21 cellular contexts compared by ENCODE assay signal in the genomic region with DNA sequence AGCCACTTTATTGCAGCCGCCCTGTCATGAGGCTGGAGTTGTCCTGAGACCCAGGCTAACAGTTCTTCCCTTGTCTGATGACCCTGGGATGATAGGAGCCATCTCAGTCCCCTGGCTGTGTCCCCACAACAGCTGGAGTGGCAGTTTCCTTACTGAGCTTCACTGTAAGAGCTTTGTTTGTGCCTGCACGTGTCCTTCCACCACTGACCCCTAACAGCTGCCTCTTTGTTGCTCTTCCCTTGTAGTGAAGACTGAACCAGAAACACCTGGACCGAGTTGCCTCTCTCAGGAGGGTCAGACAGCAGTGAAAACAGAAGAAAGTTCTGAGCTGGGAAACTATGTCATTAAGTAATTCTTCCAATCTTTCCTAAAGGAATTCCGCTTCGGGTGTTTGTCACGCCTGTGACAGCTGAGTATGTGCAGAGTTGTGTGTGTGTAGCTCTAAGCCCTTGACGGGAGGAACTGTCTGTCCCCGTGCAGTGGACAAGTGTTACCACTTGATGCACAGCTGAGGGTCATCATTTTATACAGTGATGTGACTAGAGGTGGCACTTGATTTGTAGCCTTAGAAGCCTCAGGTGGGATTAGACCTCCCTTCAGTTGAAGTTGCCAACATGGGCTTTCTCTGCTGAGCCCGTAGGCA. TPM values are rescaled to one million over a fixed set of nuclear protein-coding genes. Genes with fewer than 3 reads are reported as not detected.
A peak's percentile ranks its signal among the peaks of the same experiment; 100 is the strongest.
DNase-seq lines count a peak whose midpoint lies in the region; ATAC-seq and TF ChIP-seq lines count a peak whose summit lies in the region.
"Had no signal": no experiment of that assay in that cellular context is flagged by ENCODE, and none has a peak within 500 bp of the region (broad histone marks: within the 10 kb centered on the region; RNA-seq: fewer than 3 reads in every experiment).

No MANE protein-coding gene starts in this region.

- no peak overlapping the region for H3K27ac Mint-ChIP-seq in Caco-2 (ENCODE audit: unreplicated experiment)
- H3K27ac Mint-ChIP-seq: activated naive CD4-positive, alpha-beta T cell treated with anti-CD3 and anti-CD28 coated beads, Interleukin-2, amount 10 ng/mL, durations not matched to agents 7 days and 5 days; activated T-cell treated with anti-CD3 and anti-CD28 coated beads, Interleukin-2, amount 50 U/mL, for 72 hours; CD4-positive, alpha-beta T cell; stimulated activated memory B cell treated with anti-CD40 and anti-IgM and Interleukin-4, amounts not matched to agents 10 μg/mL and 1 μg/mL and 100 μg/mL, for 72 hours had no signal

- H3K27me3 Mint-ChIP-seq in Caco-2 (ENCODE audit: insufficient read depth, unreplicated experiment) = no peaks in the 10 kb centered on the region
- H3K27me3 Mint-ChIP-seq: activated naive CD4-positive, alpha-beta T cell treated with anti-CD3 and anti-CD28 coated beads, Interleukin-2, amount 10 ng/mL, durations not matched to agents 7 days and 5 days; CD4-positive, alpha-beta T cell; stimulated activated memory B cell treated with anti-CD40 and anti-IgM and Interleukin-4, amounts not matched to agents 10 μg/mL and 1 μg/mL and 100 μg/mL, for 72 hours had no signal

- H3K9me3 Mint-ChIP-seq in Caco-2 (ENCODE audit: unreplicated experiment) = no peaks in the 10 kb centered on the region
- H3K9me3 Mint-ChIP-seq: activated naive CD4-positive, alpha-beta T cell treated with anti-CD3 and anti-CD28 coated beads, Interleukin-2, amount 10 ng/mL, durations not matched to agents 7 days and 5 days; activated T-cell treated with anti-CD3 and anti-CD28 coated beads, Interleukin-2, amount 50 U/mL, for 72 hours; CD4-positive, alpha-beta T cell; stimulated activated memory B cell treated with anti-CD40 and anti-IgM and Interleukin-4, amounts not matched to agents 10 μg/mL and 1 μg/mL and 100 μg/mL, for 72 hours had no signal

- ATAC-seq in HG03097 (IDR thresholded peaks at IDR 0.05; ENCODE audit: low FRiP score, unreplicated experiment) (no peak), GM18909 (IDR thresholded peaks at IDR 0.05; ENCODE audit: poor library complexity, unreplicated experiment) (no peak)
- ATAC-seq: activated T-cell treated with anti-CD3 and anti-CD28 coated beads, Interleukin-2, amount 50 U/mL, for 72 hours; pancreas; stimulated activated memory B cell treated with anti-CD40 and anti-IgM and Interleukin-4, amounts not matched to agents 10 μg/mL and 1 μg/mL and 100 μg/mL, for 72 hours had no signal

- peak overlapping the region; percentile 30 for H3K27ac ChIP-seq in cardiac muscle cell
- H3K27ac ChIP-seq: ascending aorta, epithelial cell of prostate, pancreas had no signal

- no peak overlapping the region for H3K4me3 ChIP-seq in cardiac muscle cell
- H3K4me3 ChIP-seq in Caco-2 (ENCODE audit: low read depth, low read length) = no peak overlapping the region
- H3K4me3 ChIP-seq: ascending aorta, pancreas had no signal

- H3K4me1 ChIP-seq in cardiac muscle cell (ENCODE audit: low read depth) (no peaks in the 10 kb centered on the region), Caco-2 (no peaks in the 10 kb centered on the region)
- H3K4me1 ChIP-seq: ascending aorta, pancreas had no signal

- CTCF ChIA-PET in Caco-2 (lab: Charles Lee) = no interaction called here

- H3K9me3 ChIP-seq in cardiac muscle cell (ENCODE audit: low read depth) (no peaks in the 10 kb centered on the region), Caco-2 (no peaks in the 10 kb centered on the region)
- H3K9me3 ChIP-seq: ascending aorta, pancreas had no signal

- H3K36me3 ChIP-seq in cardiac muscle cell = peaks cover 67% of the 10 kb centered on the region
- peaks cover 6% of the 10 kb centered on the region for H3K36me3 ChIP-seq in Caco-2 (ENCODE audit: control insufficient read depth, insufficient read depth, low read length)

- H3K27me3 ChIP-seq in cardiac muscle cell = no peaks in the 10 kb centered on the region
- no peaks in the 10 kb centered on the region for H3K27me3 ChIP-seq in Caco-2 (replicated peaks; ENCODE audit: control insufficient read depth, insufficient read depth, low read length)
- H3K27me3 ChIP-seq: ascending aorta, pancreas had no signal

- H3K4me3 Mint-ChIP-seq in Caco-2 (ENCODE audit: unreplicated experiment) = no peak overlapping the region
- H3K4me3 Mint-ChIP-seq: activated naive CD4-positive, alpha-beta T cell treated with anti-CD3 and anti-CD28 coated beads, Interleukin-2, amount 10 ng/mL, durations not matched to agents 7 days and 5 days; activated T-cell treated with anti-CD3 and anti-CD28 coated beads, Interleukin-2, amount 50 U/mL, for 72 hours; CD4-positive, alpha-beta T cell; stimulated activated memory B cell treated with anti-CD40 and anti-IgM and Interleukin-4, amounts not matched to agents 10 μg/mL and 1 μg/mL and 100 μg/mL, for 72 hours had no signal

- no TSS peak for BruUV-seq in Caco-2 (replicated peaks; lab: Mats Ljungman, UMichigan)

- H3K4me1 Mint-ChIP-seq in Caco-2 (ENCODE audit: low read depth, unreplicated experiment) = no peaks in the 10 kb centered on the region
- H3K4me1 Mint-ChIP-seq: activated naive CD4-positive, alpha-beta T cell treated with anti-CD3 and anti-CD28 coated beads, Interleukin-2, amount 10 ng/mL, durations not matched to agents 7 days and 5 days; stimulated activated memory B cell treated with anti-CD40 and anti-IgM and Interleukin-4, amounts not matched to agents 10 μg/mL and 1 μg/mL and 100 μg/mL, for 72 hours had no signal

- intact Hi-C loops in Caco-2 (cut with micrococcal nuclease; ENCODE audit: unreplicated experiment) = no loop called here

- H3K36me3 Mint-ChIP-seq in Caco-2 (ENCODE audit: insufficient read depth, unreplicated experiment) = peaks cover 51% of the 10 kb centered on the region

- TF ChIP-seq CTCF in cardiac muscle cell (IDR thresholded peaks at IDR 0.05; ENCODE audit: low read depth, low read length) (no peak), Caco-2 (IDR thresholded peaks at IDR 0.05; ENCODE audit: insufficient read depth in 1 of 2, low read depth in 1 of 2, low read length in 1 of 2, severe bottlenecking in 1 of 2, unreplicated experiment in 1 of 2) (no peak)

- POLR2A ChIA-PET in Caco-2 (lab: Charles Lee) = no interaction called here

- DNase-seq in amygdala (lab: John Stamatoyannopoulos, UW) = peak in 52 of 56 donors; percentile 14 to 94 (median 71)
- DNase-seq in cardiac muscle cell (ENCODE audit: low read depth in 1 of 2, low spot score in 1 of 2) = no peak
- peak; percentile 74 for DNase-seq in middle frontal gyrus (ENCODE audit: extremely low spot score, low spot score)
- peak; percentile 96 for DNase-seq in superior temporal gyrus (ENCODE audit: extremely low spot score)
- DNase-seq in activated CD8-positive, alpha-beta memory T cell treated with anti-CD3 and anti-CD28 coated beads, Interleukin-2, amount 50 U/mL, for 4 hours = no peak
- DNase-seq in Caco-2 = no peak
- DNase-seq: activated CD4-positive, alpha-beta T cell treated with anti-CD3 and anti-CD28 coated beads for 1 hour; activated naive CD4-positive, alpha-beta T cell treated with anti-CD3 and anti-CD28 coated beads, Interleukin-2, amount 10 ng/mL, durations not matched to agents 7 days and 5 days; activated T-cell treated with anti-CD3 and anti-CD28 coated beads, Interleukin-2, amount 50 U/mL, for 72 hours; CD4-positive, alpha-beta T cell; DMS153; islet precursor cell; KG1; NCI-H1694 treated with DMSO at 0.1 percent for 48 hours; pancreas; SHP77 had no signal

RNA-seq across cellular contexts. Expression of a gene that starts 25.0 kb away (rescaled TPM):
- 7.8 and 8.1 TPM in 2 replicates for total RNA-seq in cardiac muscle cell
- polyA plus RNA-seq in cardiac muscle cell = 10.2 and 10.3 TPM in 2 replicates
- total RNA-seq in Caco-2 (2022) = 2.9 and 5.1 TPM in 2 replicates
- total RNA-seq: ascending aorta had no signal

Comparison
In these comparisons a context has a peak if more than half of its experiments do, and no peak if none do; other contexts are left out.
1. DNase-seq: peak in amygdala (52 of 56), middle frontal gyrus (single experiment) and superior temporal gyrus (single experiment); none in cardiac muscle cell (0 of 2), activated CD8-positive, alpha-beta memory T cell treated with anti-CD3 and anti-CD28 coated beads, Interleukin-2, amount 50 U/mL, for 4 hours (single experiment) and Caco-2 (0 of 2).